In genomic region chr3:2205692-2206091, GRCh38 we compare ENCODE assay signal across 23 cellular contexts.
"Had no signal": no experiment of that assay in that cellular context is flagged by ENCODE, and none has a peak within 500 bp of the region (broad histone marks: within the 10 kb centered on the region; RNA-seq: fewer than 3 reads in every experiment).

No MANE protein-coding gene starts in this region.

- ATAC-seq: effector memory CD8-positive, alpha-beta T cell; esophagus mucosa; gastrocnemius medialis; heart right ventricle; left cardiac atrium; left lung; left ventricle myocardium superior; lower lobe of right lung had no signal

- H3K27me3 ChIP-seq: colonic mucosa, esophagus squamous epithelium, gastrocnemius medialis, heart right ventricle, left lung had no signal

- H3K4me1 ChIP-seq: colonic mucosa, esophagus squamous epithelium, gastrocnemius medialis, heart right ventricle, left lung, lower lobe of right lung had no signal

- H3K36me3 ChIP-seq: colonic mucosa, esophagus squamous epithelium, gastrocnemius medialis, heart right ventricle, left lung, lower lobe of right lung had no signal

- H3K27ac ChIP-seq: colonic mucosa, epithelial cell of prostate, esophagus squamous epithelium, gastrocnemius medialis, heart right ventricle, left lung, lower lobe of right lung had no signal

- H3K4me3 ChIP-seq: colonic mucosa, esophagus squamous epithelium, gastrocnemius medialis, heart right ventricle, left lung, lower lobe of right lung had no signal

- FAIRE-seq: islet of Langerhans, keratinocyte had no signal

- H3K9me3 ChIP-seq: colonic mucosa, esophagus squamous epithelium, gastrocnemius medialis, heart right ventricle, left lung, lower lobe of right lung had no signal

- DNase-seq: colonic mucosa; cortex of kidney; effector CD8-positive, alpha-beta T cell; effector memory CD8-positive, alpha-beta T cell; endodermal cell; erythroblast; esophagus squamous epithelium; foreskin fibroblast; foreskin melanocyte; gastrocnemius medialis; glutamatergic neuron; head of caudate nucleus; heart right ventricle; hippocampal formation; left cardiac atrium; left lung; left ventricle myocardium superior; lower lobe of right lung; mesenchymal stem cell had no signal
